ENCODE assay signal across 8 cellular contexts in genomic region chr21:17045214-17045835, GRCh38.
A peak's percentile ranks its signal among the peaks of the same experiment; 100 is the strongest.
DNase-seq lines count a peak whose midpoint lies in the region; ATAC-seq and TF ChIP-seq lines count a peak whose summit lies in the region.

No MANE protein-coding gene starts in this region.

- no peaks in the 10 kb centered on the region for H3K36me3 ChIP-seq in heart left ventricle
- no peaks in the 10 kb centered on the region for H3K36me3 ChIP-seq in right atrium auricular region
- H3K36me3 ChIP-seq in SK-N-MC (ENCODE audit: insufficient read depth, low read length) = no peaks in the 10 kb centered on the region
- no peaks in the 10 kb centered on the region for H3K36me3 ChIP-seq in heart right ventricle

- ATAC-seq in heart left ventricle (peak in 2 of 4 donors; percentile 37 to 53), heart right ventricle (peak in 2 of 8 donors; percentile 41 to 52), GM18868 (IDR thresholded peaks at IDR 0.05; ENCODE audit: unreplicated experiment) (no peak), HG02798 (IDR thresholded peaks at IDR 0.05; ENCODE audit: poor library complexity, unreplicated experiment) (no peak)

- WGBS in heart left ventricle, 4 donors = 31 to 75% (median 47%) methylated on average over 1 of the region's 1 CpG
- 44 to 70% methylated on average over 1 of the region's 1 CpG for WGBS in heart right ventricle, 2 donors

- H3K9ac ChIP-seq in SK-N-MC (ENCODE audit: insufficient read length) = no peak overlapping the region

- H3K4me1 ChIP-seq in heart left ventricle (no peaks in the 10 kb centered on the region), right atrium auricular region (no peaks in the 10 kb centered on the region), heart right ventricle (no peaks in the 10 kb centered on the region)

- DNase-seq in heart left ventricle (no peak), right atrium auricular region (ENCODE audit: low spot score) (no peak), SK-N-MC (ENCODE audit: low read depth, low spot score) (no peak), heart right ventricle (no peak), NK-92 (lab: John Stamatoyannopoulos, UW; ENCODE audit: unreplicated experiment) (no peak), NOMO-1 treated with dmso at 0.1 percent for 144 hours (lab: John Stamatoyannopoulos, UW; ENCODE audit: unreplicated experiment) (no peak)

- H3K9me3 ChIP-seq in heart left ventricle (peaks cover 0 to 14% (median 0%) of the 10 kb centered on the region in 12 donors), right atrium auricular region (peaks cover 0 to 7% of the 10 kb centered on the region in 2 donors), SK-N-MC (ENCODE audit: low read depth, low read length) (no peaks in the 10 kb centered on the region), heart right ventricle (peaks cover 0 to 17% (median 0%) of the 10 kb centered on the region in 11 donors)

- no peaks in the 10 kb centered on the region for H3K27me3 ChIP-seq in heart left ventricle
- H3K27me3 ChIP-seq in right atrium auricular region = no peaks in the 10 kb centered on the region
- H3K27me3 ChIP-seq in heart right ventricle = no peaks in the 10 kb centered on the region

- TF ChIP-seq CTCF in heart left ventricle (IDR thresholded peaks at IDR 0.05) = peak; percentile 29 to 61 (median 48)
- TF ChIP-seq CTCF in right atrium auricular region (IDR thresholded peaks at IDR 0.05) = peak in 1 of 2 donors; percentile 61
- TF ChIP-seq CTCF in heart right ventricle (IDR thresholded peaks at IDR 0.05) = peak in 7 of 9 donors; percentile 38 to 69 (median 51)

- H3K4me3 ChIP-seq in heart left ventricle = no peak overlapping the region
- no peak overlapping the region for H3K4me3 ChIP-seq in right atrium auricular region
- peak overlapping the region; percentile 21; the same call in 1 of the 2 replicates for H3K4me3 ChIP-seq in SK-N-MC
- H3K4me3 ChIP-seq in heart right ventricle = no peak overlapping the region

- intact Hi-C loops in heart left ventricle (cut with DNase I) = loop anchor here in 3 of 10 donors (10.0 kb wide), 3 partner anchors 961 to 1151 kb away; no protein-coding TSS in a partner anchor
- intact Hi-C loops in heart right ventricle (cut with DNase I) = loop anchor here in 2 of 10 donors (10.0 kb wide), 2 partner anchors 591 to 961 kb away; no protein-coding TSS in a partner anchor

- no peak overlapping the region for H3K27ac ChIP-seq in heart left ventricle
- H3K27ac ChIP-seq in right atrium auricular region = no peak overlapping the region
- H3K27ac ChIP-seq in SK-N-MC = peak overlapping the region; percentile 73
- H3K27ac ChIP-seq in heart right ventricle = no peak overlapping the region

- no peak for TF ChIP-seq POLR2A in heart left ventricle (IDR thresholded peaks at IDR 0.05)
